5 cellular contexts compared by ENCODE assay signal in genomic region chr7:128280451-128280850, GRCh38. TPM values are rescaled to one million over a fixed set of nuclear protein-coding genes. Genes with fewer than 3 reads are reported as not detected.
"Had no signal": no experiment of that assay in that cellular context is flagged by ENCODE, and none has a peak within 500 bp of the region (broad histone marks: within the 10 kb centered on the region; RNA-seq: fewer than 3 reads in every experiment).

No MANE protein-coding gene starts in this region.

RNA-seq across cellular contexts. Expression of gene LEP, which starts 39.4 kb away (rescaled TPM):
- total RNA-seq: LHCN-M2, MCF 10A, PC-3, SJSA1 had no signal
- polyA plus RNA-seq: SK-N-SH had no signal
